ENCODE assay signal across 10 cellular contexts in the genomic region with DNA sequence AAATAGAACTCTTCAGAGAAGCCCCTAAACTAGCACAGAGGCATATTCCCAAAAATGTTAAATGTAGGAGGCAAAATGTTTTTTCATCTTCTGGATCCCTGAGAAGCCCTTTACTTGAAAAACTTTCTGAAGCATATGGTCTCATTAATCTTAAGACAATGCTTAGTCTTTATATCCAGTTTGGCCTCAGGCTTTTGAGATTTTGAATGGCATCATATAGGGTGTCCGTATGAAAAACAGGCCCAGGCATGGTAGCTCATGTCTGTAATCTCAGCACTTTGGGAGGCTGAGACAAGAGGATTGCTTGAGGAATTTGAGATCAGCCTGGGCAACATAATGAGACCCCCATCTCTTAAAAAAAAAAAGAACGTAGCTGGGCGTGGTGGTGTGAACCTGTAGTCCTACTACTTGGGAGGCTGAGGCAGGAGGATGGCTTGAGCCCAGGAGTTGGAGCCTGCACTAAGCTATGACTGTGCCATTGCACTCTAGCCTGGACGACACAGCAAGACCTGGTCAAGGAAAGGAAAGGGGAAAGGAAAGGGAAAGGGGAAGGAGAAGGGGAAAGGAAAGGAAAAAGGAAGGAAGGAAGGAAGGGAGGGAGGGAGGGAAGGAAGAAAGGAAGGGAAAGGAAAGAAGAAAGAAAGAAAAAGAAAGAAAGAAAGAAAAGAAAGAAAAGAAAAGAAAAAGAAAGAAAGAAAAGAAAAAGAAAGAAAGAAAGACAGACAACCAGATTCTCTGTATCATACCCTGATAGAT.
DNase-seq lines count a peak whose midpoint lies in the region; ATAC-seq lines count a peak whose summit lies in the region.
"Had no signal": no experiment of that assay in that cellular context is flagged by ENCODE, and none has a peak within 500 bp of the region (broad histone marks: within the 10 kb centered on the region; RNA-seq: fewer than 3 reads in every experiment).

No MANE protein-coding gene starts in this region.

- no peak overlapping the region for H3K9ac ChIP-seq in stomach smooth muscle (ENCODE audit: low read length in 2 of 2)

- DNase-seq in T-helper 2 cell treated with Interferon-gamma antibody and Interleukin-4, amounts not matched to agents 5 μg/mL and 100 μg/mL, for 36 hours (ENCODE audit: low spot score), result no peak
- DNase-seq in T-helper 2 cell, result no peak
- DNase-seq in activated naive CD8-positive, alpha-beta T cell treated with anti-CD3 and anti-CD28 coated beads, Interleukin-2, amount 50 U/mL, for 24 hours, result no peak
- DNase-seq in immature natural killer cell, result no peak
- no peak for DNase-seq in NCI-H69 (lab: John Stamatoyannopoulos, UW)
- no peak for DNase-seq in HuH-7.5 (ENCODE audit: low spot score)
- DNase-seq in stimulated activated CD4-positive, alpha-beta T cell treated with anti-CD3 and anti-CD28 coated beads, Interleukin-2, amount 100 ng/mL, for 48 hours, result no peak
- DNase-seq: 8988T, GDM1 had no signal

- peaks cover 53% of the 10 kb centered on the region for H3K36me3 Mint-ChIP-seq in T-helper 2 cell treated with Interferon-gamma antibody and Interleukin-4, amounts not matched to agents 5 μg/mL and 100 μg/mL, for 36 hours (ENCODE audit: low read depth)
- peaks cover 61% of the 10 kb centered on the region for H3K36me3 Mint-ChIP-seq in activated naive CD8-positive, alpha-beta T cell treated with anti-CD3 and anti-CD28 coated beads, Interleukin-2, amount 50 U/mL, for 24 hours (ENCODE audit: low read depth)
- H3K36me3 Mint-ChIP-seq in immature natural killer cell, result no peaks in the 10 kb centered on the region

- H3K4me1 Mint-ChIP-seq in T-helper 2 cell treated with Interferon-gamma antibody and Interleukin-4, amounts not matched to agents 5 μg/mL and 100 μg/mL, for 36 hours (ENCODE audit: low read depth), result peaks cover 50% of the 10 kb centered on the region
- peaks cover 54% of the 10 kb centered on the region for H3K4me1 Mint-ChIP-seq in activated naive CD8-positive, alpha-beta T cell treated with anti-CD3 and anti-CD28 coated beads, Interleukin-2, amount 50 U/mL, for 24 hours
- H3K4me1 Mint-ChIP-seq in immature natural killer cell, result peaks cover 28 to 29% of the 10 kb centered on the region in 2 donors

- no peaks in the 10 kb centered on the region for H3K27me3 ChIP-seq in stomach smooth muscle (ENCODE audit: control insufficient read depth in 1 of 2, insufficient read depth in 2 of 2, low read length in 2 of 2)

- H3K4me3 Mint-ChIP-seq in T-helper 2 cell treated with Interferon-gamma antibody and Interleukin-4, amounts not matched to agents 5 μg/mL and 100 μg/mL, for 36 hours, result peak overlapping the region; percentile 88
- no peak overlapping the region for H3K4me3 Mint-ChIP-seq in activated naive CD8-positive, alpha-beta T cell treated with anti-CD3 and anti-CD28 coated beads, Interleukin-2, amount 50 U/mL, for 24 hours
- H3K4me3 Mint-ChIP-seq in immature natural killer cell, result peak overlapping the region; percentile 90 to 97 (median 94)

- no peaks in the 10 kb centered on the region for H3K9me3 Mint-ChIP-seq in T-helper 2 cell treated with Interferon-gamma antibody and Interleukin-4, amounts not matched to agents 5 μg/mL and 100 μg/mL, for 36 hours
- H3K9me3 Mint-ChIP-seq in activated naive CD8-positive, alpha-beta T cell treated with anti-CD3 and anti-CD28 coated beads, Interleukin-2, amount 50 U/mL, for 24 hours, result no peaks in the 10 kb centered on the region
- no peaks in the 10 kb centered on the region for H3K9me3 Mint-ChIP-seq in immature natural killer cell

- peak overlapping the region; percentile 97 for H3K27ac Mint-ChIP-seq in T-helper 2 cell treated with Interferon-gamma antibody and Interleukin-4, amounts not matched to agents 5 μg/mL and 100 μg/mL, for 36 hours
- H3K27ac Mint-ChIP-seq in activated naive CD8-positive, alpha-beta T cell treated with anti-CD3 and anti-CD28 coated beads, Interleukin-2, amount 50 U/mL, for 24 hours, result peak overlapping the region; percentile 89
- H3K27ac Mint-ChIP-seq in immature natural killer cell, result peak overlapping the region; percentile 88 to 99 (median 92)

- H3K4me3 ChIP-seq in stomach smooth muscle (ENCODE audit: low read length in 2 of 2), result peak overlapping the region in 1 of 2 donors; percentile 81

- H3K27me3 Mint-ChIP-seq in T-helper 2 cell treated with Interferon-gamma antibody and Interleukin-4, amounts not matched to agents 5 μg/mL and 100 μg/mL, for 36 hours (ENCODE audit: low read depth), result no peaks in the 10 kb centered on the region
- H3K27me3 Mint-ChIP-seq in activated naive CD8-positive, alpha-beta T cell treated with anti-CD3 and anti-CD28 coated beads, Interleukin-2, amount 50 U/mL, for 24 hours, result no peaks in the 10 kb centered on the region
- peaks cover 0 to 4% (median 0%) of the 10 kb centered on the region in 3 donors for H3K27me3 Mint-ChIP-seq in immature natural killer cell (ENCODE audit: low read depth in 3 of 3)

- ATAC-seq in activated naive CD8-positive, alpha-beta T cell treated with anti-CD3 and anti-CD28 coated beads, Interleukin-2, amount 50 U/mL, for 24 hours, result no peak

- H3K27ac ChIP-seq in stomach smooth muscle (ENCODE audit: low read length), result peak overlapping the region; percentile 89

- H3K4me1 ChIP-seq in stomach smooth muscle (ENCODE audit: control insufficient read depth, insufficient read depth, low read length), result peaks cover 16% of the 10 kb centered on the region

- no peaks in the 10 kb centered on the region for H3K9me3 ChIP-seq in stomach smooth muscle (ENCODE audit: control insufficient read depth in 2 of 2, low read length in 2 of 2)

- no peaks in the 10 kb centered on the region for H3K36me3 ChIP-seq in stomach smooth muscle (ENCODE audit: control insufficient read depth in 2 of 2, insufficient read depth in 2 of 2, low read length in 2 of 2)
